19 cellular contexts compared by ENCODE assay signal in the genomic region with DNA sequence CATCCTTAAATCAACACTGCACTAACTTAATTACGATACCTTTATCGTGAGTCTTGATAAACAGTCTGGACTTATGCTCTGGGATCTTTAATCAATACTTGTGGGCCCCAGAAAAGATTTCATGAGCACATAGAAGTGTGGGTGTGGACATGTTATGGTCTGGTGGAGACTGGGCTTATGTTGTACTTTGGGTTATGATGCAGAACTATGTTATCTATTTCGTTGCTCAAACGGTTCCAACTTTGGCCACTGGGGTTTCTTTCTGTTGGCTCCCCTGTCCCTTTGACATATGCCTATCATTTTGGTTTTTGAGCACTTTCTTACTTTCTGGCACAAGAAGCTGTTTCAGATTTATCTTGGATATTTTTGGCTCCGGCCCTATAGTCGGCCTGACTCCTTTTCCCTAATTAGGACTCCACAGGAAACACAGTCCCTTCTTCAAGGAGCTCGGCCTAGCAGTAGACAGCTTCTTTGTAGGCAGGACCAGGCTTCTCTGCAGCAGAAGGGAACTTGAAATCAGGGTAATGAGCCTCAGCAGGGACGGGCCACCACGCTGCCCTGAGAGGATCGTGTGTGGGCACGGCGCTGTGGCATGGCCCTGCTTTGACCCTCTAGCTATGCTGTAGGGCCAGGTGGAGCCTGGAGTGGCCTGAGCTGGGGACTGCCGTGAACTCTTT. TPM values are rescaled to one million over a fixed set of nuclear protein-coding genes. Genes with fewer than 3 reads are reported as not detected.
DNase-seq lines count a peak whose midpoint lies in the region; ATAC-seq and TF ChIP-seq lines count a peak whose summit lies in the region.
"Had no signal": no experiment of that assay in that cellular context is flagged by ENCODE, and none has a peak within 500 bp of the region (broad histone marks: within the 10 kb centered on the region; RNA-seq: fewer than 3 reads in every experiment).

No MANE protein-coding gene starts in this region.

- no peaks in the 10 kb centered on the region for H3K9me2 ChIP-seq in HCT116 (ENCODE audit: insufficient read depth)

- no peak overlapping the region for H3K4me3 Mint-ChIP-seq in activated CD4-positive, alpha-beta T cell treated with anti-CD3 and anti-CD28 coated beads, Interleukin-2, amount 10 ng/mL, durations not matched to agents 24 days and 14 days
- H3K4me3 Mint-ChIP-seq: activated naive CD8-positive, alpha-beta T cell treated with anti-CD3 and anti-CD28 coated beads for 36 hours; stimulated activated memory B cell treated with anti-CD40 and anti-IgM and Interleukin-4, amounts not matched to agents 10 μg/mL and 1 μg/mL and 100 μg/mL, for 72 hours; T-helper 1 cell treated with Interleukin-12 subunit alpha and Interleukin-12 subunit beta and Interleukin-4 antibody, amounts not matched to agents 30 μg/mL and 1 μg/mL, for 36 hours had no signal

- TF ChIP-seq RAD21 in HCT116 (IDR thresholded peaks at IDR 0.05; ENCODE audit: low read depth): no peak

- H3K27me3 Mint-ChIP-seq in activated CD4-positive, alpha-beta T cell treated with anti-CD3 and anti-CD28 coated beads, Interleukin-2, amount 10 ng/mL, durations not matched to agents 24 days and 14 days: peaks cover 4% of the 10 kb centered on the region
- H3K27me3 Mint-ChIP-seq: stimulated activated memory B cell treated with anti-CD40 and anti-IgM and Interleukin-4, amounts not matched to agents 10 μg/mL and 1 μg/mL and 100 μg/mL, for 72 hours had no signal

- no peaks in the 10 kb centered on the region for H3K9me3 Mint-ChIP-seq in activated CD4-positive, alpha-beta T cell treated with anti-CD3 and anti-CD28 coated beads, Interleukin-2, amount 10 ng/mL, durations not matched to agents 24 days and 14 days
- H3K9me3 Mint-ChIP-seq: activated naive CD8-positive, alpha-beta T cell treated with anti-CD3 and anti-CD28 coated beads for 36 hours; stimulated activated memory B cell treated with anti-CD40 and anti-IgM and Interleukin-4, amounts not matched to agents 10 μg/mL and 1 μg/mL and 100 μg/mL, for 72 hours; T-helper 1 cell treated with Interleukin-12 subunit alpha and Interleukin-12 subunit beta and Interleukin-4 antibody, amounts not matched to agents 30 μg/mL and 1 μg/mL, for 36 hours had no signal

- CTCF ChIA-PET in HCT116 (lab: Charles Lee): interaction anchor here (0.7 kb wide), 1 partner anchor 18 kb away, joined by 3 read pairs; no protein-coding TSS in a partner anchor

- TF ChIP-seq CTCF in HCT116 (IDR thresholded peaks at IDR 0.05 in 2 of 3, conservative IDR thresholded peaks at IDR 0.05 in 1 of 3; ENCODE audit: borderline replicate concordance in 1 of 3, insufficient read depth in 1 of 3, low read depth in 2 of 3, low read length in 2 of 3): peak in 2 of 3 experiments; percentile 20 to 46; a peak in 2 of 6 replicates
- TF ChIP-seq CTCF in cardiac fibroblast (IDR thresholded peaks at IDR 0.05; ENCODE audit: low read depth, low read length): peak; percentile 10

- intact Hi-C loops in HCT116 (cut with micrococcal nuclease): no loop called here
- intact Hi-C loops in activated CD4-positive, alpha-beta T cell treated with anti-CD3 and anti-CD28 coated beads, Interleukin-2, amount 10 ng/mL, durations not matched to agents 24 days and 14 days (cut with micrococcal nuclease): no loop called here

- peaks cover 44 to 55% of the 10 kb centered on the region in 2 experiments for H3K4me1 ChIP-seq in HCT116 (ENCODE audit: control insufficient read depth in 1 of 2, insufficient read depth in 2 of 2, low read length in 2 of 2)
- peaks cover 46% of the 10 kb centered on the region for H3K4me1 ChIP-seq in stomach smooth muscle (ENCODE audit: control insufficient read depth, insufficient read depth, low read length)
- H3K4me1 ChIP-seq: HAP-1 had no signal

- ATAC-seq in HCT116 (no peak), GM21390 (IDR thresholded peaks at IDR 0.05; ENCODE audit: unreplicated experiment) (no peak)
- ATAC-seq: stimulated activated memory B cell treated with anti-CD40 and anti-IgM and Interleukin-4, amounts not matched to agents 10 μg/mL and 1 μg/mL and 100 μg/mL, for 72 hours had no signal

- H3K79me2 ChIP-seq in HCT116 (ENCODE audit: insufficient read depth, low read length): no peaks in the 10 kb centered on the region

- TF ChIP-seq POLR2A in HCT116 (IDR thresholded peaks at IDR 0.05; ENCODE audit: borderline replicate concordance, extremely low read depth, insufficient read depth, insufficient read length): no peak

- no peak overlapping the region for H3K27ac ChIP-seq in HCT116 (ENCODE audit: low read depth, low read length)
- peak overlapping the region; percentile 31 for H3K27ac ChIP-seq in layer of hippocampus (ENCODE audit: low read depth, low read length)
- H3K27ac ChIP-seq in stomach smooth muscle (ENCODE audit: low read length): peak overlapping the region; percentile 60

- no peaks in the 10 kb centered on the region for H3K36me3 Mint-ChIP-seq in activated CD4-positive, alpha-beta T cell treated with anti-CD3 and anti-CD28 coated beads, Interleukin-2, amount 10 ng/mL, durations not matched to agents 24 days and 14 days (ENCODE audit: low read depth)
- H3K36me3 Mint-ChIP-seq: activated naive CD8-positive, alpha-beta T cell treated with anti-CD3 and anti-CD28 coated beads for 36 hours had no signal

- H3K4me3 ChIP-seq in HCT116 (replicated peaks in 1 of 2; ENCODE audit: low read depth in 1 of 2, low read length in 2 of 2) (no peak overlapping the region), cardiac fibroblast (replicated peaks in 1 of 2; ENCODE audit: low read depth in 2 of 2, low read length in 2 of 2) (no peak overlapping the region), stomach smooth muscle (ENCODE audit: low read length in 2 of 2) (no peak overlapping the region)
- H3K4me3 ChIP-seq: HAP-1 had no signal

- H3K4me1 Mint-ChIP-seq in activated CD4-positive, alpha-beta T cell treated with anti-CD3 and anti-CD28 coated beads, Interleukin-2, amount 10 ng/mL, durations not matched to agents 24 days and 14 days: no peaks in the 10 kb centered on the region
- H3K4me1 Mint-ChIP-seq: activated naive CD8-positive, alpha-beta T cell treated with anti-CD3 and anti-CD28 coated beads for 36 hours had no signal

- RAD21 ChIA-PET in HCT116 (lab: Charles Lee; ENCODE audit: low non-redundant PET in 1 of 2, low total read pairs in 2 of 2, uncharacterized antibody in 2 of 2, unreplicated experiment in 2 of 2): no interaction called here

- H3K9me3 ChIP-seq in HCT116 (ENCODE audit: control insufficient read depth in 1 of 2, insufficient read depth in 1 of 2, low read depth in 1 of 2, low read length in 2 of 2) (no peaks in the 10 kb centered on the region), stomach smooth muscle (ENCODE audit: control insufficient read depth in 2 of 2, low read length in 2 of 2) (no peaks in the 10 kb centered on the region)
- H3K9me3 ChIP-seq: HAP-1 had no signal

- H2AFZ ChIP-seq in HCT116 (ENCODE audit: low read depth, low read length, poor library complexity, severe bottlenecking): no peak overlapping the region

- no TSS peak for BruUV-seq in HCT116 (replicated peaks; lab: Mats Ljungman, UMichigan)

- H4K20me1 ChIP-seq in HCT116 (ENCODE audit: insufficient read depth): no peaks in the 10 kb centered on the region

- no peak overlapping the region for H3K27ac Mint-ChIP-seq in activated CD4-positive, alpha-beta T cell treated with anti-CD3 and anti-CD28 coated beads, Interleukin-2, amount 10 ng/mL, durations not matched to agents 24 days and 14 days
- H3K27ac Mint-ChIP-seq: activated naive CD8-positive, alpha-beta T cell treated with anti-CD3 and anti-CD28 coated beads for 36 hours; stimulated activated memory B cell treated with anti-CD40 and anti-IgM and Interleukin-4, amounts not matched to agents 10 μg/mL and 1 μg/mL and 100 μg/mL, for 72 hours; T-helper 1 cell treated with Interleukin-12 subunit alpha and Interleukin-12 subunit beta and Interleukin-4 antibody, amounts not matched to agents 30 μg/mL and 1 μg/mL, for 36 hours had no signal

- H3K4me2 ChIP-seq in HCT116 (ENCODE audit: low read length): no peak overlapping the region

- no peak for DNase-seq in HCT116 (ENCODE audit: low read depth, low spot score)
- peak in 1 of 2 donors; percentile 30 for DNase-seq in cardiac fibroblast (ENCODE audit: low read depth in 2 of 2)
- no peak for DNase-seq in activated CD4-positive, alpha-beta T cell treated with anti-CD3 and anti-CD28 coated beads, Interleukin-2, amount 10 ng/mL, durations not matched to agents 24 days and 14 days
- DNase-seq in NCI-H226: no peak
- DNase-seq in central memory CD4-positive, alpha-beta T cell: no peak
- DNase-seq: activated CD4-positive, alpha-beta T cell treated with anti-CD3 and anti-CD28 coated beads for 4 hours; activated naive CD8-positive, alpha-beta T cell treated with anti-CD3 and anti-CD28 coated beads for 36 hours; activated T-cell treated with anti-CD3 and anti-CD28 coated beads for 4 hours; cortex of kidney; GDM1; KBM-7; NCI-H1417 treated with DMSO at 0.1 percent for 48 hours; NCI-H524 treated with DMSO at 0.1 percent for 48 hours had no signal

- POLR2A ChIA-PET in HCT116 (lab: Charles Lee): no interaction called here

- H3K36me3 ChIP-seq in HCT116 (ENCODE audit: control insufficient read depth in 1 of 2, insufficient read depth in 2 of 2, low read length in 2 of 2): no peaks in the 10 kb centered on the region
- peaks cover 0 to 4% of the 10 kb centered on the region in 2 donors for H3K36me3 ChIP-seq in stomach smooth muscle (ENCODE audit: control insufficient read depth in 2 of 2, insufficient read depth in 2 of 2, low read length in 2 of 2)
- H3K36me3 ChIP-seq: HAP-1 had no signal

- H3K9ac ChIP-seq in HCT116 (ENCODE audit: low read length) (no peak overlapping the region), stomach smooth muscle (ENCODE audit: low read length in 2 of 2) (no peak overlapping the region)

- no peaks in the 10 kb centered on the region for H3K27me3 ChIP-seq in HCT116 (ENCODE audit: insufficient read depth, low read length)
- no peaks in the 10 kb centered on the region for H3K27me3 ChIP-seq in layer of hippocampus (ENCODE audit: control insufficient read depth, insufficient read depth, low read length)
- H3K27me3 ChIP-seq in stomach smooth muscle (ENCODE audit: control insufficient read depth in 1 of 2, insufficient read depth in 2 of 2, low read length in 2 of 2): no peaks in the 10 kb centered on the region

TF ChIP-seq in HCT116, 20 proteins besides CTCF, POLR2A, EP300 and RAD21:
- no peak for TF ChIP-seq CBX3 (IDR thresholded peaks at IDR 0.05; ENCODE audit: low read depth)
- no peak for TF ChIP-seq CEBPB (IDR thresholded peaks at IDR 0.05; ENCODE audit: low read depth)

RNA-seq across cellular contexts. Expression of a gene that starts 54.6 kb away (rescaled TPM):
- 0.12 TPM for total RNA-seq in HCT116 (2021; ENCODE audit: unreplicated experiment)
- polyA plus RNA-seq in HCT116 (2012): 0.03 and 0.05 TPM in 2 replicates
- not detected in 2 replicates for total RNA-seq in activated CD4-positive, alpha-beta T cell treated with anti-CD3 and anti-CD28 coated beads, Interleukin-2, amount 10 ng/mL, durations not matched to agents 24 days and 14 days
- total RNA-seq: activated naive CD8-positive, alpha-beta T cell treated with anti-CD3 and anti-CD28 coated beads for 36 hours had no signal
